In the genomic region with DNA sequence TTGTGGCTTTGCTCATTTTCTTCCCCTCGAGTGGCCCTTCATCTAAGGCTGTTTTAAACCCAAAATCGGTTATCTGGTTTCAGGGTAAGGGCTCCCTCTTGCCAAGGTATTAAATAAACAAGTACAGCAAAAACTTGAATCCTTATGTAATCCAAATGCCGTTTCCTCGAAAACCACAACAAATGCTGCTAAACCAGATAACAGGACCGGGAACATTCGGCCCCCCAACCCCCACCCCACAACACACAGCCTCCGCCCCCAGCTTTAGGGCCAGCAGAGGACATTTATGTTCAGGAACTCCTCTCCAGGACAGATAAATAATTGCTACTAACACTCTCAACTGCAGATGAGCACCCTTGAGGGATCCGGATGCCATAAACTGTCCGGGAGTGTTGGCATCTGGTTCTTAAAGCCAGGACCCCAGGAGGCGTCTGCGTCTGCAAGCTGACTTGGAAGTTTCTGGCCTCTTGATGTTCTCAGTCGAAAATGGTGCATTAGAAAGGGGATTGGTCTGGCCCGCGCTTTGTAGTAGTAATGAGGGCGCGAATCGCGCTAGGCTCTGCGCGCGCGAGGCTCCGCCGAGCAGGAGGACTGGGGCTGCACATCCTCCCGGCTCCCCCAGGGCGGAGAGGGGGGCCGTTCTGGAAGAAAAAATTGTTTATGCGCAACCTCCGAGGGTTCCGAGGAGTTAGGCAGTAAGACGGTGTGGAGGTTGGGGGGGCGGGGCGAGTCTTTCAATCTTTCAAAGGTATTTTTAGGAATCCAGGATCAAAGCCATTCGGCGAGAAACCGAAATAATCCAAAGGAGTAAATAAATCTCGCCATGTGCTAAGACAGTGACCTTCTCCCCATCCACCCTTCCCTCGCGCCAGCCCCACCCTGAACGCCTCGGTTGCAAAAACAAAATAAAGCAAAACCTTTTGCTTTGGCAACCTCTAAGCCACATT, we compare ENCODE assay signal across 8 cellular contexts. TPM values are rescaled to one million over a fixed set of nuclear protein-coding genes. Genes with fewer than 3 reads are reported as not detected.
DNase-seq lines count a peak whose midpoint lies in the region; ATAC-seq, FAIRE-seq and TF ChIP-seq lines count a peak whose summit lies in the region.

No MANE protein-coding gene starts in this region.

- CTCF ChIA-PET in SK-N-SH (lab: Yijun Ruan, JAX): interaction anchor here (0.8 to 4.5 kb wide), 7 partner anchors 21 to 1581 kb away, joined by 3 to 22 read pairs (median 4); no protein-coding TSS in a partner anchor

- H3K27me3 ChIP-seq in SK-N-SH (ENCODE audit: insufficient read depth) (no peaks in the 10 kb centered on the region), smooth muscle cell (ENCODE audit: low read depth) (no peaks in the 10 kb centered on the region)

- TF ChIP-seq RAD21 in SK-N-SH (IDR thresholded peaks at IDR 0.05; ENCODE audit: low read length): peak; percentile 14; the same call in 1 of the 2 replicates

- FAIRE-seq in kidney (lab: Jason Lieb, UNC): no peak

- peak overlapping the region; percentile 97 to 99 for H3K27ac ChIP-seq in SK-N-SH (ENCODE audit: low read depth in 2 of 2, low read length in 1 of 2)
- H3K27ac ChIP-seq in caudate nucleus (ENCODE audit: low read depth, low read length): peak overlapping the region; percentile 87
- peak overlapping the region; percentile 87 to 97 for H3K27ac ChIP-seq in kidney (ENCODE audit: low read depth in 2 of 2, low read length in 2 of 2)
- H3K27ac ChIP-seq in smooth muscle cell (ENCODE audit: low read depth): peak overlapping the region; percentile 73

- POLR2A ChIA-PET in SK-N-SH (lab: Yijun Ruan, JAX): interaction anchor here (0.6 to 7.4 kb wide), 9 partner anchors 18 to 675 kb away, joined by 3 to 154 read pairs (median 4); no protein-coding TSS in a partner anchor

- peak overlapping the region; percentile 79 for H3K9ac ChIP-seq in SK-N-SH
- peak overlapping the region; percentile 56 to 75 for H3K9ac ChIP-seq in kidney (ENCODE audit: low read length in 2 of 2)
- peak overlapping the region; percentile 68 for H3K9ac ChIP-seq in smooth muscle cell (ENCODE audit: low read depth)

- H3K4me3 ChIP-seq in SK-N-SH (ENCODE audit: low read depth in 2 of 2, low read length in 1 of 2): peak overlapping the region; percentile 63 to 65
- peak overlapping the region; percentile 57 to 65 for H3K4me3 ChIP-seq in kidney (ENCODE audit: low read length in 2 of 2)
- H3K4me3 ChIP-seq in smooth muscle cell: peak overlapping the region; percentile 56

- ATAC-seq in GM21526 (IDR thresholded peaks at IDR 0.05; ENCODE audit: low FRiP score, unreplicated experiment) (no peak), GM18861 (IDR thresholded peaks at IDR 0.05; ENCODE audit: unreplicated experiment) (no peak)

- peaks cover 10% of the 10 kb centered on the region for H4K20me1 ChIP-seq in SK-N-SH (ENCODE audit: insufficient read depth)
- peaks cover 9% of the 10 kb centered on the region for H4K20me1 ChIP-seq in smooth muscle cell (ENCODE audit: low read depth)

- H3K9me2 ChIP-seq in SK-N-SH: no peaks in the 10 kb centered on the region

- TF ChIP-seq CTCF in SK-N-SH (IDR thresholded peaks at IDR 0.05) (no peak), kidney (IDR thresholded peaks at IDR 0.05; ENCODE audit: borderline replicate concordance, extremely low read depth, insufficient read depth) (no peak), smooth muscle cell (IDR thresholded peaks at IDR 0.05; ENCODE audit: borderline replicate concordance, insufficient read depth, poor library complexity, severe bottlenecking) (no peak)

- peak overlapping the region; percentile 77 for H2AFZ ChIP-seq in SK-N-SH (ENCODE audit: low read depth)
- H2AFZ ChIP-seq in smooth muscle cell (ENCODE audit: low read depth): peak overlapping the region; percentile 23

- H3K79me2 ChIP-seq in SK-N-SH (ENCODE audit: insufficient read depth) (peaks cover 18% of the 10 kb centered on the region), smooth muscle cell (ENCODE audit: low read depth) (peaks cover 9% of the 10 kb centered on the region)

- H3K36me3 ChIP-seq in SK-N-SH (replicated peaks in 1 of 2; ENCODE audit: control insufficient read depth in 1 of 2, insufficient read depth in 2 of 2, low read length in 1 of 2) (peaks cover 0 to 5% of the 10 kb centered on the region in 2 experiments), kidney (ENCODE audit: control insufficient read depth in 1 of 2, insufficient read depth in 2 of 2, low read length in 2 of 2) (no peaks in the 10 kb centered on the region), smooth muscle cell (ENCODE audit: low read depth) (no peaks in the 10 kb centered on the region)

- H3K4me2 ChIP-seq in SK-N-SH: peak overlapping the region; percentile 92
- H3K4me2 ChIP-seq in smooth muscle cell: peak overlapping the region; percentile 89

- peak; percentile 67 to 74 for TF ChIP-seq EP300 in SK-N-SH (IDR thresholded peaks at IDR 0.05; ENCODE audit: borderline replicate concordance in 1 of 2, low read depth in 1 of 2, low read length in 1 of 2)

- H3K4me1 ChIP-seq in SK-N-SH (ENCODE audit: control insufficient read depth in 1 of 2, insufficient read depth in 2 of 2, low read depth in 1 of 2, low read length in 1 of 2) (peaks cover 23 to 41% of the 10 kb centered on the region in 2 experiments), kidney (ENCODE audit: control insufficient read depth in 1 of 2, insufficient read depth in 1 of 2, low read depth in 1 of 2, low read length in 2 of 2) (peaks cover 8 to 23% of the 10 kb centered on the region in 2 donors), smooth muscle cell (ENCODE audit: low read depth) (peaks cover 36% of the 10 kb centered on the region)

- H3F3A ChIP-seq in SK-N-SH (replicated peaks; ENCODE audit: insufficient read depth) (peaks cover 49% of the 10 kb centered on the region), smooth muscle cell (ENCODE audit: low read depth) (peaks cover 35% of the 10 kb centered on the region)

- H3K9me3 ChIP-seq in SK-N-SH (no peaks in the 10 kb centered on the region), kidney (ENCODE audit: control insufficient read depth in 1 of 2, low read length in 2 of 2) (peaks cover 0 to 7% of the 10 kb centered on the region in 2 donors), smooth muscle cell (replicated peaks; ENCODE audit: low read depth) (no peaks in the 10 kb centered on the region)

- intact Hi-C loops in kidney (cut with DNase I): no loop called here

- 2% methylated on average over 41 of the region's 41 CpGs for WGBS in SK-N-SH (ENCODE audit: low lambda C conversion rate)
- WGBS in smooth muscle cell (ENCODE audit: low lambda C conversion rate): under 1% methylated on average over 40 of the region's 41 CpGs

- peak; percentile 58 for DNase-seq in DMS53 treated with DMSO at 0.1 percent for 48 hours (lab: John Stamatoyannopoulos, UW; ENCODE audit: unreplicated experiment)
- DNase-seq in NCI-H1105 (lab: John Stamatoyannopoulos, UW): peak; percentile 71
- peak; percentile 85 for DNase-seq in SK-N-SH
- peak in 17 of 61 donors; percentile 16 to 65 (median 30) for DNase-seq in caudate nucleus (lab: John Stamatoyannopoulos, UW)
- DNase-seq in kidney: peak; percentile 83
- DNase-seq in smooth muscle cell (lab: John Stamatoyannopoulos, UW; ENCODE audit: unreplicated experiment): no peak

TF ChIP-seq in SK-N-SH, 30 proteins besides CTCF, POLR2A, EP300 and RAD21 (continues in another document):
- TF ChIP-seq, protein P1, sequence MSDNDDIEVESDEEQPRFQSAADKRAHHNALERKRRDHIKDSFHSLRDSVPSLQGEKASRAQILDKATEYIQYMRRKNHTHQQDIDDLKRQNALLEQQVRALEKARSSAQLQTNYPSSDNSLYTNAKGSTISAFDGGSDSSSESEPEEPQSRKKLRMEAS (IDR thresholded peaks at IDR 0.05; ENCODE audit: low read depth): peak; percentile 73; the same call in 1 of the 2 replicates
- 0 out of 2 replicates have a peak, but pooled peaks have one; percentile 50 for TF ChIP-seq MXI1 (IDR thresholded peaks at IDR 0.05; ENCODE audit: low read depth, low read length)
- peak; percentile 61; the same call in 1 of the 2 replicates for TF ChIP-seq SIN3A (IDR thresholded peaks at IDR 0.05; ENCODE audit: borderline replicate concordance, low read depth, low read length)
- no peak for TF ChIP-seq JUND (IDR thresholded peaks at IDR 0.05)
- peak; percentile 96 for TF ChIP-seq RCOR1 (IDR thresholded peaks at IDR 0.05; ENCODE audit: low read length)
- peak; percentile 69 for TF ChIP-seq CHD2 (IDR thresholded peaks at IDR 0.05; ENCODE audit: low read length, partially characterized antibody)
- no peak for TF ChIP-seq EZH2phosphoT487 (IDR thresholded peaks at IDR 0.05; ENCODE audit: borderline replicate concordance, low read depth)
- TF ChIP-seq FOXM1 (IDR thresholded peaks at IDR 0.05; ENCODE audit: low read depth): 0 out of 2 replicates have a peak, but pooled peaks have one; percentile 47
- TF ChIP-seq, protein P2, sequence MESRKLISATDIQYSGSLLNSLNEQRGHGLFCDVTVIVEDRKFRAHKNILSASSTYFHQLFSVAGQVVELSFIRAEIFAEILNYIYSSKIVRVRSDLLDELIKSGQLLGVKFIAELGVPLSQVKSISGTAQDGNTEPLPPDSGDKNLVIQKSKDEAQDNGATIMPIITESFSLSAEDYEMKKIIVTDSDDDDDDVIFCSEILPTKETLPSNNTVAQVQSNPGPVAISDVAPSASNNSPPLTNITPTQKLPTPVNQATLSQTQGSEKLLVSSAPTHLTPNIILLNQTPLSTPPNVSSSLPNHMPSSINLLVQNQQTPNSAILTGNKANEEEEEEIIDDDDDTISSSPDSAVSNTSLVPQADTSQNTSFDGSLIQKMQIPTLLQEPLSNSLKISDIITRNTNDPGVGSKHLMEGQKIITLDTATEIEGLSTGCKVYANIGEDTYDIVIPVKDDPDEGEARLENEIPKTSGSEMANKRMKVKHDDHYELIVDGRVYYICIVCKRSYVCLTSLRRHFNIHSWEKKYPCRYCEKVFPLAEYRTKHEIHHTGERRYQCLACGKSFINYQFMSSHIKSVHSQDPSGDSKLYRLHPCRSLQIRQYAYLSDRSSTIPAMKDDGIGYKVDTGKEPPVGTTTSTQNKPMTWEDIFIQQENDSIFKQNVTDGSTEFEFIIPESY (IDR thresholded peaks at IDR 0.05; ENCODE audit: borderline replicate concordance, low read depth): no peak

RNA-seq across cellular contexts. Expression of a gene that starts 3.9 kb away (rescaled TPM):
- polyA plus RNA-seq in SK-N-SH (2012; rRNA removed): 385 and 459 TPM in 2 replicates
- polyA plus RNA-seq in SK-N-SH (2012; cell fraction: cytosol; rRNA removed): 248 and 348 TPM in 2 replicates
- polyA plus RNA-seq in SK-N-SH (2012; cell fraction: nucleus; rRNA removed): 418 and 472 TPM in 2 replicates
- total RNA-seq in kidney: 74.6 TPM
- polyA plus RNA-seq in kidney (ENCODE audit: insufficient read depth, low read depth, low replicate concordance): 113 TPM
- 190 and 218 TPM in 2 replicates for total RNA-seq in smooth muscle cell
- polyA plus RNA-seq in smooth muscle cell: 83.9 and 114 TPM in 2 replicates
